In genomic region chr18:74171910-74172606, GRCh38 we compare ENCODE assay signal across 9 cellular contexts. TPM values are rescaled to one million over a fixed set of nuclear protein-coding genes. Genes with fewer than 3 reads are reported as not detected.
DNase-seq lines count a peak whose midpoint lies in the region; ATAC-seq and TF ChIP-seq lines count a peak whose summit lies in the region.
"Had no signal": no experiment of that assay in that cellular context is flagged by ENCODE, and none has a peak within 500 bp of the region (broad histone marks: within the 10 kb centered on the region; RNA-seq: fewer than 3 reads in every experiment).

No MANE protein-coding gene starts in this region.

- H3K4me3 ChIP-seq in Panc1 (ENCODE audit: low read depth in 2 of 2, low read length in 2 of 2) = peak overlapping the region; percentile 31 to 56

- peak; percentile 88 for ATAC-seq in GM19043 (IDR thresholded peaks at IDR 0.05; ENCODE audit: low read depth, unreplicated experiment)
- ATAC-seq in HG02938 (IDR thresholded peaks at IDR 0.05; ENCODE audit: unreplicated experiment) = peak; percentile 89
- peak; percentile 56 for ATAC-seq in Panc1
- peak; percentile 64 for ATAC-seq in omental fat pad (ENCODE audit: low FRiP score)

- no peaks in the 10 kb centered on the region for H3K9me3 ChIP-seq in Panc1 (ENCODE audit: control insufficient read depth, insufficient read depth, low read depth, low read length)

- H3K27me3 ChIP-seq in Panc1 (ENCODE audit: control insufficient read depth, insufficient read depth, low read length) = peaks cover 51% of the 10 kb centered on the region

- CTCF ChIA-PET in Panc1 (lab: Charles Lee) = no interaction called here

- intact Hi-C loops in Panc1 (cut with micrococcal nuclease; ENCODE audit: unreplicated experiment) = no loop called here

- DNase-seq in Panc1 (ENCODE audit: low read depth, low spot score) (no peak), omental fat pad (ENCODE audit: low spot score) (no peak), caudate nucleus (lab: John Stamatoyannopoulos, UW) (no peak), A172 (ENCODE audit: low spot score) (no peak), HT-29 (ENCODE audit: low spot score) (no peak)
- DNase-seq in activated CD4-positive, alpha-beta T cell treated with anti-CD3 and anti-CD28 coated beads, Interleukin-2, amount 50 U/mL, for 1 hour = no peak

- POLR2A ChIA-PET in Panc1 (lab: Charles Lee) = no interaction called here

- H3K27ac ChIP-seq in Panc1 (ENCODE audit: low read length) (no peak overlapping the region), caudate nucleus (ENCODE audit: low read depth, low read length) (no peak overlapping the region)
- H3K27ac ChIP-seq: parathyroid adenoma had no signal

- peaks cover 10% of the 10 kb centered on the region for H3K4me1 ChIP-seq in Panc1 (ENCODE audit: control insufficient read depth, insufficient read depth, low read length)
- H3K4me1 ChIP-seq: parathyroid adenoma had no signal

- in situ Hi-C loops in Panc1 (cut with HindIII; ENCODE audit: low pct_unique_long_range_greater_than_20kb, low sequenced_read_pairs) = no loop called here

- TF ChIP-seq CTCF in Panc1 (IDR thresholded peaks at IDR 0.05) (no peak), omental fat pad (IDR thresholded peaks at IDR 0.05) (no peak)

- BruUV-seq in Panc1 (replicated peaks; lab: Mats Ljungman, UMichigan) = no TSS peak

- H3K36me3 ChIP-seq in Panc1 (ENCODE audit: control insufficient read depth, insufficient read depth, low read length) = no peaks in the 10 kb centered on the region

RNA-seq across cellular contexts. Expression of gene TIMM21, which starts 23.7 kb away (rescaled TPM):
- total RNA-seq in Panc1 (2021; ENCODE audit: unreplicated experiment) (82.0 TPM), omental fat pad (10 to 100 TPM; 33.9 to 44.5 (median 38.8) TPM)
- polyA plus RNA-seq in Panc1 (2012; ENCODE audit: insufficient read length) = 52.9 TPM
- total RNA-seq in A172 (2014; rRNA removed; shearing (Covaris generic)) = 39.6 and 39.7 TPM in 2 replicates
- 17.2 and 33.8 TPM in 2 replicates for total RNA-seq in HT-29 (2014; rRNA removed; shearing (Covaris generic))

RNA-seq across cellular contexts. Expression of gene FBXO15, which starts 24.4 kb away (rescaled TPM):
- total RNA-seq in Panc1 (2021; ENCODE audit: unreplicated experiment) = 1.9 TPM
- polyA plus RNA-seq in Panc1 (2012; ENCODE audit: insufficient read length) = 2.2 TPM
- total RNA-seq in omental fat pad = under 1 TPM in 3 of 4 donors, not detected in 1; 0.28 to 0.60 (median 0.50) TPM
- 0.31 and 0.74 TPM in 2 replicates for total RNA-seq in A172 (2014; rRNA removed; shearing (Covaris generic))
- not detected in 2 replicates for total RNA-seq in HT-29 (2014; rRNA removed; shearing (Covaris generic))
